ENCODE assay signal across 8 cellular contexts in genomic region chr7:137934941-137935848, GRCh38.
DNase-seq lines count a peak whose midpoint lies in the region; ATAC-seq and TF ChIP-seq lines count a peak whose summit lies in the region.

No MANE protein-coding gene starts in this region.

- H3K4me1 ChIP-seq in vagina = peaks cover 52% of the 10 kb centered on the region

- peak; percentile 85 for ATAC-seq in HG03520 (IDR thresholded peaks at IDR 0.05; ENCODE audit: unreplicated experiment)

- H3K27me3 ChIP-seq in GM06990 (replicated peaks; ENCODE audit: control insufficient read depth, insufficient read depth, low read length) = no peaks in the 10 kb centered on the region
- no peaks in the 10 kb centered on the region for H3K27me3 ChIP-seq in vagina

- no peak overlapping the region for H3K27ac ChIP-seq in vagina

- intact Hi-C loops in vagina (cut with DNase I) = loop anchor here (10.0 kb wide), 1 partner anchor 50 kb away; no protein-coding TSS in a partner anchor

- H3K36me3 ChIP-seq in GM06990 (ENCODE audit: control insufficient read depth, insufficient read depth, low read length) (no peaks in the 10 kb centered on the region; the same call in 1 of the 2 replicates), vagina (no peaks in the 10 kb centered on the region)

- TF ChIP-seq POLR2A in erythroblast (IDR thresholded peaks at IDR 0.05; ENCODE audit: low read length) = no peak
- TF ChIP-seq POLR2A in vagina (IDR thresholded peaks at IDR 0.05) = no peak

- TF ChIP-seq CTCF in GM06990 (IDR thresholded peaks at IDR 0.05; ENCODE audit: insufficient read depth, low read length, poor library complexity, severe bottlenecking) (no peak), GM20000 (IDR thresholded peaks at IDR 0.05; ENCODE audit: extremely low read depth, missing control alignments) (no peak), vagina (IDR thresholded peaks at IDR 0.05) (no peak)

- no peaks in the 10 kb centered on the region for H3K9me3 ChIP-seq in vagina

- DNase-seq in GM06990 (ENCODE audit: extremely low read depth, insufficient read length) (peak; percentile 45), GM20000 (ENCODE audit: low spot score) (peak; percentile 46), erythroblast (lab: John Stamatoyannopoulos, UW) (peak; percentile 42 to 61), NCI-H524 (lab: John Stamatoyannopoulos, UW) (no peak), vagina (ENCODE audit: extremely low spot score in 2 of 2) (no peak), mucosa of gallbladder (ENCODE audit: low spot score) (no peak), cerebellum (ENCODE audit: low spot score) (no peak)

- H3K4me3 ChIP-seq in GM06990 (replicated peaks; ENCODE audit: low read depth, low read length) (peak overlapping the region; percentile 32), vagina (no peak overlapping the region)

Comparison
In these comparisons a context has a peak if more than half of its experiments do, and no peak if none do; other contexts are left out.
1. DNase-seq: peak in GM06990 (single experiment), GM20000 (single experiment) and erythroblast (2 of 2); none in NCI-H524 (0 of 2), vagina (0 of 2), mucosa of gallbladder (single experiment) and cerebellum (single experiment).